Comparison of ENCODE assay signal across 12 cellular contexts in the genomic region with DNA sequence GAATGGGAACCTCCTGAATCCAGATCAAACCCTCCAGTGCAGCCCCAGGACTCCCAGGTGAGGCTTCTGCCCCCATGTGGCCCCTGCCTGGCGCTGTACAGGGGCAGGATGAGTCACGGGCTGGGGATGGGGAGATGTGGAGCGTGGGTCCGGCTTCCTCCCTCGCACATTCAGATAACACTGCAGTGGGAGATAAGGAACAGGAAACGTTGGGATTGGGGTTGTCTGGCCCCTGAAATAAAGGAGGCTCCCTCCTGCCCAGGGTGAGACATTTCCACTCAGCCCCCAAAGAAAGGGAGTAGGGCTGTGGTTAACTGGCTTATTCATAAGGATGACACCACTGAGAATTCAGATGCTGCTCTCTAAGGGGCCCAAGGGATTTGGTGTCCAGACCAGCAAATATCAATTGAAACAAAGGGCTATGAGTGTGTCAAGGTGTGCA. TPM values are rescaled to one million over a fixed set of nuclear protein-coding genes. Genes with fewer than 3 reads are reported as not detected.
DNase-seq lines count a peak whose midpoint lies in the region; ATAC-seq and TF ChIP-seq lines count a peak whose summit lies in the region.
"Had no signal": no experiment of that assay in that cellular context is flagged by ENCODE, and none has a peak within 500 bp of the region (broad histone marks: within the 10 kb centered on the region; RNA-seq: fewer than 3 reads in every experiment).

No MANE protein-coding gene starts in this region.

- intact Hi-C loops in left ventricle myocardium inferior (cut with micrococcal nuclease) (no loop called here), Right ventricle myocardium superior (cut with DNase I) (no loop called here)

- DNase-seq in left ventricle myocardium inferior (no peak), Right ventricle myocardium superior (no peak), OCI-M1 (lab: John Stamatoyannopoulos, UW) (peak; percentile 59), fibroblast of mammary gland (ENCODE audit: low read depth) (peak; percentile 40), DMS153 treated with DMSO at 0.1 percent for 48 hours (lab: John Stamatoyannopoulos, UW; ENCODE audit: unreplicated experiment) (no peak)
- DNase-seq in stimulated activated CD4-positive, alpha-beta T cell treated with anti-CD3 and anti-CD28 coated beads, Interleukin-4, amount 100 ng/mL, for 4 hours: no peak
- DNase-seq: activated CD4-positive, CD25-positive, alpha-beta regulatory T cell; cerebellar nuclear complex; NCI-H1048; stimulated activated CD4-positive, alpha-beta T cell treated with anti-CD3 and anti-CD28 coated beads, Interleukin-2, amount 100 ng/mL, for 24 hours had no signal

- no peaks in the 10 kb centered on the region for H3K27me3 ChIP-seq in left ventricle myocardium inferior (ENCODE audit: low read depth)

- H3K9me3 ChIP-seq in left ventricle myocardium inferior (replicated peaks): no peaks in the 10 kb centered on the region

- H3K4me1 ChIP-seq in left ventricle myocardium inferior: peaks cover 23% of the 10 kb centered on the region

- no peak overlapping the region for H3K4me3 ChIP-seq in left ventricle myocardium inferior
- no peak overlapping the region for H3K4me3 ChIP-seq in fibroblast of mammary gland (ENCODE audit: control insufficient read depth, low read depth, low read length)

- peak overlapping the region; percentile 64 for H3K27ac ChIP-seq in left ventricle myocardium inferior (replicated peaks)

- no peak for TF ChIP-seq CTCF in left ventricle myocardium inferior (IDR thresholded peaks at IDR 0.05; ENCODE audit: borderline replicate concordance)
- peak; percentile 3 for TF ChIP-seq CTCF in fibroblast of mammary gland (conservative IDR thresholded peaks at IDR 0.05; ENCODE audit: control insufficient read depth, insufficient read depth, low read depth, low read length)

- peaks cover 5% of the 10 kb centered on the region for H3K36me3 ChIP-seq in left ventricle myocardium inferior

- no peak for ATAC-seq in Right ventricle myocardium superior (ENCODE audit: poor library complexity)
- no peak for ATAC-seq in GM18907 (IDR thresholded peaks at IDR 0.05; ENCODE audit: unreplicated experiment)
- ATAC-seq in GM19397 (IDR thresholded peaks at IDR 0.05; ENCODE audit: unreplicated experiment): no peak

RNA-seq across cellular contexts. Expression of a gene that starts 30.7 kb away (rescaled TPM):
- total RNA-seq in left ventricle myocardium inferior (138 TPM), Right ventricle myocardium superior (134 TPM)

RNA-seq across cellular contexts. Expression of a gene that starts 31.4 kb away (rescaled TPM):
- total RNA-seq in left ventricle myocardium inferior: 136 TPM
- 51.1 TPM for total RNA-seq in Right ventricle myocardium superior

Comparison
In these comparisons a context has a peak if more than half of its experiments do, and no peak if none do; other contexts are left out.
1. DNase-seq: peak in OCI-M1 (single experiment) and fibroblast of mammary gland (single experiment); none in left ventricle myocardium inferior (single experiment), Right ventricle myocardium superior (single experiment), stimulated activated CD4-positive, alpha-beta T cell treated with anti-CD3 and anti-CD28 coated beads, Interleukin-4, amount 100 ng/mL, for 4 hours (0 of 2) and DMS153 treated with DMSO at 0.1 percent for 48 hours (single experiment).